In the genomic region with DNA sequence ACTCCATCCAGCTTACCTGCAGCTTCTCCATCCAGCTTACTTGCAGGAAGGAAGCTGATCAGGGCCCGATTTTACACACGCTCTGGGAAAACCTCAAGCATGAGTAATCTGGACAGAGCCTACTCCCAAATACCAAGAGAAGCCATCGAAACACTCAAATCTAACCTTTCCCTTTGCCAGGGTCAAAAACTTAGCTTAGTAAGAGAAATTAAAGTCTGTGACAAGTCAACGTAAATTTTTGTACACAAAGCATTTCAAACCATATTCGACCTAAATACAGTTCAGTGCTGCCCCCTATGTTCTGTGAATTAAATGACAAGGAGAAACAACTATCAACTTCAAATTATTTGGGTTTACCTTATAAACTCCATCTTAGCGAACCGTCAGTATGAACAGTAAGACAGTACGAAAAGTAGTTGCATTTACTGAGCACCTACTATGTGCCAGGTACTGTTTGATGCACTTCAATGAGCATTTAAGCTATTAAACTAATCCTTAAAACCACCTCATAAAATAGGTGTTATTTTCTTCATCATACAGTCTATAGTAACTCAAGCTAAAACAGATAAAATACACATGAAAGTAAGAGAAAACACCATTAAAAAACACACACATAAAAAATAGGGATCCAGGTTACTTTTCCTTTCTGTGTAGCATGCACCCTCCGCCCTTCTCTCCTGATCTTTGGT, we compare ENCODE assay signal across 9 cellular contexts. TPM values are rescaled to one million over a fixed set of nuclear protein-coding genes. Genes with fewer than 3 reads are reported as not detected.
A peak's percentile ranks its signal among the peaks of the same experiment; 100 is the strongest.
DNase-seq lines count a peak whose midpoint lies in the region; ATAC-seq and TF ChIP-seq lines count a peak whose summit lies in the region.
"Had no signal": no experiment of that assay in that cellular context is flagged by ENCODE, and none has a peak within 500 bp of the region (broad histone marks: within the 10 kb centered on the region; RNA-seq: fewer than 3 reads in every experiment).

No MANE protein-coding gene starts in this region.

- intact Hi-C loops in dorsolateral prefrontal cortex (cut with DNase I) = loop anchor here in 1 of 2 donors (1.0 kb wide), 1 partner anchor 158 kb away; no protein-coding TSS in a partner anchor

- H3K27me3 ChIP-seq in dorsolateral prefrontal cortex (no peaks in the 10 kb centered on the region), neutrophil (no peaks in the 10 kb centered on the region)

- H3K4me3 ChIP-seq in GM12864 (ENCODE audit: low read depth, low read length) = no peak overlapping the region
- H3K4me3 ChIP-seq in dorsolateral prefrontal cortex = no peak overlapping the region
- H3K4me3 ChIP-seq in neutrophil (ENCODE audit: low read depth in 1 of 2, low read length in 1 of 2) = no peak overlapping the region

- peaks cover 0 to 8% of the 10 kb centered on the region in 2 experiments for H3K4me1 ChIP-seq in neutrophil (ENCODE audit: control insufficient read depth in 1 of 2, insufficient read depth in 1 of 2, low read depth in 1 of 2, low read length in 1 of 2)

- no peak for DNase-seq in GM12864 (ENCODE audit: low read depth)
- peak; percentile 49 for DNase-seq in NCI-H748 (lab: John Stamatoyannopoulos, UW; ENCODE audit: unreplicated experiment)
- DNase-seq in dorsolateral prefrontal cortex = no peak
- DNase-seq in NCI-H524 treated with DMSO at 0.1 percent for 48 hours (lab: John Stamatoyannopoulos, UW) = no peak
- DNase-seq in NCI-H1092 treated with DMSO at 0.1 percent for 48 hours (lab: John Stamatoyannopoulos, UW) = no peak

- H3K27ac ChIP-seq in dorsolateral prefrontal cortex (peak overlapping the region in 8 of 59 donors; percentile 0 to 44 (median 9)), neutrophil (peak overlapping the region; percentile 16)

- ATAC-seq in GM21528 (IDR thresholded peaks at IDR 0.05; ENCODE audit: low FRiP score, unreplicated experiment) (no peak), HG02938 (IDR thresholded peaks at IDR 0.05; ENCODE audit: unreplicated experiment) (no peak)
- ATAC-seq: naive thymus-derived CD8-positive, alpha-beta T cell had no signal

- peaks cover 48% of the 10 kb centered on the region for H3K36me3 ChIP-seq in neutrophil

- no peaks in the 10 kb centered on the region for H3K9me3 ChIP-seq in neutrophil

- peak; percentile 12 for TF ChIP-seq CTCF in GM12864 (IDR thresholded peaks at IDR 0.05; ENCODE audit: low read depth, low read length, missing control alignments)
- peak in 45 of 56 donors; percentile 8 to 84 (median 60) for TF ChIP-seq CTCF in dorsolateral prefrontal cortex (IDR thresholded peaks at IDR 0.05 in 54 of 56, conservative IDR thresholded peaks at IDR 0.05 in 2 of 56; ENCODE audit: low read depth in 1 of 56, partially characterized antibody in 56 of 56)
- TF ChIP-seq CTCF in neutrophil (IDR thresholded peaks at IDR 0.05) = peak; percentile 46

RNA-seq across cellular contexts. Expression of a gene that starts 36.9 kb away (rescaled TPM):
- total RNA-seq in dorsolateral prefrontal cortex = 10 to 100 TPM; 18.5 to 37.7 (median 25.9) TPM
